11 cellular contexts compared by ENCODE assay signal in the genomic region with DNA sequence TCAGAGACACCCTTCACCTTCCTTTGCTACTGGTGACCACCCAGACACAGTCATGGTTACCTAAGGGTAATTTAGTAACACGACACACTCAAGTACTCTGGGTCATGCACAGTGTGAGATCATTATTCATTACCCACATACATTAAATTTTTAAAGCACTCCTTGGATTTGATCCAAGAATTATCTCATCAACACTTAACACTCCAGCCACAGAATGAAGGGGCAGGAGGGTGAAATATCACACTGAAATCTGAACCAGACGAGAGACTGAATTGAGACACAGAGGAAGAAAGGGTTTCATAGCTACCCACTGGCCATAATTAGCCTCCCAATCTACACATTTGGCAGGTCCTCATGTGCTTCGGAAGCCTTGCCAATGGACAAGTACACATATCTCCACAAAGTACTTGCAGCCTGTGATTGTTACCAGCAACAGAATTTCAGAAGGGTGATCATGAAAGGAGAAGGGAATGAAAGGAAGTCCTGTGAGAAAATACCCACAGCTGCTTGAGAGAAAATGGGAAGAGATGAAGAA.
A peak's percentile ranks its signal among the peaks of the same experiment; 100 is the strongest.
DNase-seq lines count a peak whose midpoint lies in the region; FAIRE-seq and TF ChIP-seq lines count a peak whose summit lies in the region.
"Had no signal": no experiment of that assay in that cellular context is flagged by ENCODE, and none has a peak within 500 bp of the region (broad histone marks: within the 10 kb centered on the region; RNA-seq: fewer than 3 reads in every experiment).

No MANE protein-coding gene starts in this region.

- H3F3A ChIP-seq in GM23248 (ENCODE audit: insufficient read depth), result no peaks in the 10 kb centered on the region

- FAIRE-seq in keratinocyte (lab: Jason Lieb, UNC), result no peak

- H3K27ac ChIP-seq in GM23248 (no peak overlapping the region), keratinocyte (ENCODE audit: control insufficient read depth, insufficient read depth, low read length) (no peak overlapping the region), hepatocyte (no peak overlapping the region), tibial artery (no peak overlapping the region)
- H3K27ac ChIP-seq: ascending aorta, esophagus squamous epithelium, Peyer's patch had no signal

- H2AFZ ChIP-seq in GM23248, result no peak overlapping the region; the same call in 1 of the 2 replicates
- H2AFZ ChIP-seq in keratinocyte (ENCODE audit: control insufficient read depth, low read length), result no peak overlapping the region
- no peak overlapping the region for H2AFZ ChIP-seq in hepatocyte

- H3K4me3 ChIP-seq in GM23248 (no peak overlapping the region), keratinocyte (ENCODE audit: control insufficient read depth in 2 of 3, extremely low read depth in 1 of 3, insufficient read depth in 2 of 3, low read depth in 1 of 3, low read length in 3 of 3) (no peak overlapping the region), hepatocyte (no peak overlapping the region), tibial artery (no peak overlapping the region)
- H3K4me3 ChIP-seq: ascending aorta, esophagus squamous epithelium, Peyer's patch had no signal

- H3K36me3 ChIP-seq in GM23248 (ENCODE audit: low read depth), result no peaks in the 10 kb centered on the region
- no peaks in the 10 kb centered on the region for H3K36me3 ChIP-seq in keratinocyte (ENCODE audit: control insufficient read depth in 2 of 2, extremely low read depth in 1 of 2, insufficient read depth in 2 of 2, low read length in 2 of 2)
- H3K36me3 ChIP-seq in hepatocyte (replicated peaks; ENCODE audit: insufficient read depth, low read depth), result no peaks in the 10 kb centered on the region
- H3K36me3 ChIP-seq in tibial artery, result no peaks in the 10 kb centered on the region
- H3K36me3 ChIP-seq: ascending aorta, esophagus squamous epithelium, Peyer's patch had no signal

- H3K79me2 ChIP-seq in GM23248 (ENCODE audit: insufficient read depth) (no peaks in the 10 kb centered on the region), keratinocyte (ENCODE audit: control insufficient read depth, insufficient read depth, low read length) (no peaks in the 10 kb centered on the region), hepatocyte (no peaks in the 10 kb centered on the region)

- H3K9me3 ChIP-seq in GM23248 (ENCODE audit: low read depth), result no peaks in the 10 kb centered on the region
- H3K9me3 ChIP-seq in keratinocyte (ENCODE audit: control insufficient read depth, low read depth, low read length), result no peaks in the 10 kb centered on the region
- H3K9me3 ChIP-seq in hepatocyte (ENCODE audit: low read depth), result no peaks in the 10 kb centered on the region
- H3K9me3 ChIP-seq in tibial artery, result no peaks in the 10 kb centered on the region
- H3K9me3 ChIP-seq: ascending aorta, esophagus squamous epithelium, Peyer's patch had no signal

- H3K9me2 ChIP-seq in GM23248 (ENCODE audit: insufficient read depth) (no peaks in the 10 kb centered on the region), hepatocyte (replicated peaks; ENCODE audit: insufficient read depth) (no peaks in the 10 kb centered on the region)

- peak; percentile 37 for DNase-seq in GM23248
- peak; percentile 4 for DNase-seq in NCI-H146 treated with DMSO at 0.1 percent for 48 hours (lab: John Stamatoyannopoulos, UW; ENCODE audit: unreplicated experiment)
- peak; percentile 87 for DNase-seq in SHP77 treated with DMSO at 0.1 percent for 48 hours (lab: John Stamatoyannopoulos, UW)
- peak; percentile 4 for DNase-seq in keratinocyte (ENCODE audit: low read depth, low spot score)
- no peak for DNase-seq in stimulated activated CD8-positive, alpha-beta memory T cell treated with anti-CD3 and anti-CD28 coated beads, Interleukin-4, amount 100 ng/mL, for 48 hours
- DNase-seq in hepatocyte (ENCODE audit: low spot score), result no peak
- no peak for DNase-seq in tibial artery
- no peak for DNase-seq in NCI-H1694 (lab: John Stamatoyannopoulos, UW)
- DNase-seq: esophagus squamous epithelium, Peyer's patch had no signal

- H3K4me2 ChIP-seq in GM23248 (ENCODE audit: unreplicated experiment), result no peak overlapping the region
- H3K4me2 ChIP-seq in keratinocyte (ENCODE audit: control insufficient read depth, extremely low read depth, insufficient read depth, low read depth, low read length), result no peak overlapping the region
- H3K4me2 ChIP-seq in hepatocyte, result no peak overlapping the region

- H3K9ac ChIP-seq in GM23248 (no peak overlapping the region), keratinocyte (ENCODE audit: control insufficient read depth, extremely low read depth, insufficient read depth, low read length) (no peak overlapping the region)

- intact Hi-C loops in tibial artery (cut with DNase I; ENCODE audit: low total_unique reads), result no loop called here

- H3K4me1 ChIP-seq in GM23248 (ENCODE audit: insufficient read depth) (peaks cover 24% of the 10 kb centered on the region), keratinocyte (ENCODE audit: control insufficient read depth, extremely low read depth, insufficient read depth, low read length) (no peaks in the 10 kb centered on the region), hepatocyte (ENCODE audit: insufficient read depth) (no peaks in the 10 kb centered on the region), tibial artery (no peaks in the 10 kb centered on the region)
- H3K4me1 ChIP-seq: ascending aorta, esophagus squamous epithelium, Peyer's patch had no signal

- TF ChIP-seq CTCF in keratinocyte (optimal IDR thresholded peaks at IDR 0.05 in 1 of 3, IDR thresholded peaks at IDR 0.05 in 1 of 3, conservative IDR thresholded peaks at IDR 0.05 in 1 of 3; ENCODE audit: extremely low read depth in 1 of 3, insufficient read depth in 2 of 3, low read length in 3 of 3) (no peak), hepatocyte (IDR thresholded peaks at IDR 0.05; ENCODE audit: poor library complexity) (no peak), tibial artery (IDR thresholded peaks at IDR 0.05) (no peak)

- dilution Hi-C loops in keratinocyte (cut with MboI; ENCODE audit: extremely low pct_ligation_motif_present, low sequenced_read_pairs), result no loop called here

- in situ Hi-C loops in GM23248 (cut with MboI), result no loop called here

- WGBS in GM23248 (ENCODE audit: low coverage in 1 of 2, low lambda C conversion rate in 2 of 2, missing lambda C conversion rate in 2 of 2), 2 experiments, result 21 to 22% methylated on average over 3 of the region's 3 CpGs
- 87% methylated on average over 3 of the region's 3 CpGs for WGBS in hepatocyte (ENCODE audit: low lambda C conversion rate, missing lambda C conversion rate)

- no peaks in the 10 kb centered on the region for H3K27me3 ChIP-seq in GM23248 (replicated peaks; ENCODE audit: insufficient read depth)
- no peaks in the 10 kb centered on the region for H3K27me3 ChIP-seq in keratinocyte (ENCODE audit: control insufficient read depth, extremely low read depth, insufficient read depth, low read length)
- H3K27me3 ChIP-seq in hepatocyte, result no peaks in the 10 kb centered on the region
- no peaks in the 10 kb centered on the region for H3K27me3 ChIP-seq in tibial artery
- H3K27me3 ChIP-seq: ascending aorta, esophagus squamous epithelium, Peyer's patch had no signal

- H3K9me1 ChIP-seq in keratinocyte (ENCODE audit: control insufficient read depth, extremely low read depth, insufficient read depth, low read length), result no peaks in the 10 kb centered on the region

- no peaks in the 10 kb centered on the region for H4K20me1 ChIP-seq in GM23248 (ENCODE audit: insufficient read depth)
- no peaks in the 10 kb centered on the region for H4K20me1 ChIP-seq in keratinocyte (ENCODE audit: control insufficient read depth, extremely low read depth, insufficient read depth, low read length)
- H4K20me1 ChIP-seq in hepatocyte (ENCODE audit: insufficient read depth, poor library complexity, severe bottlenecking), result no peaks in the 10 kb centered on the region

Comparison
In these comparisons a context has a peak if more than half of its experiments do, and no peak if none do; other contexts are left out.
1. DNase-seq: peak in GM23248 (single experiment), NCI-H146 treated with DMSO at 0.1 percent for 48 hours (single experiment), SHP77 treated with DMSO at 0.1 percent for 48 hours (single experiment) and keratinocyte (single experiment); none in stimulated activated CD8-positive, alpha-beta memory T cell treated with anti-CD3 and anti-CD28 coated beads, Interleukin-4, amount 100 ng/mL, for 48 hours (single experiment), hepatocyte (single experiment), tibial artery (0 of 2) and NCI-H1694 (single experiment).